21 cellular contexts compared by ENCODE assay signal in the genomic region with DNA sequence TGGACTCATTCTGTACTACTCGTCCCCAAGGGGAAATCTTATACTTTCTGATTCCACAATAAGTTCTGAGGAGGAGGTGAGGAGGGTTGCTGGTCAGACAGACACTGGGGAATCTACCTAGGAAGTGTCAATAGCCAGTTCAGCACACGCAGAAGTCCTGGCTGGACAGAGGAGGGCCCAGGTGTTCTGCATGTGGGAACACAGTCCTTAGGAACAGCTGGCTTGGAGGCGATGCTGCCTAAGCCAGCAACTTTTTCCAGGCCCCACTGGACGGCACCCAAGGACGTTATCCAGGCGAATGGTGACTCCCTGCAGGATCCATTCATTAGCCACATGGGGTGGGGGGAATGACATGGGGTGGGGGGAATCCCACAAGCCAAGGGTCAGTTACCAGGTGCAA. TPM values are rescaled to one million over a fixed set of nuclear protein-coding genes. Genes with fewer than 3 reads are reported as not detected.
A peak's percentile ranks its signal among the peaks of the same experiment; 100 is the strongest.
DNase-seq lines count a peak whose midpoint lies in the region; ATAC-seq, FAIRE-seq and TF ChIP-seq lines count a peak whose summit lies in the region.
"Had no signal": no experiment of that assay in that cellular context is flagged by ENCODE, and none has a peak within 500 bp of the region (broad histone marks: within the 10 kb centered on the region; RNA-seq: fewer than 3 reads in every experiment).

No MANE protein-coding gene starts in this region.

- no peak for TF ChIP-seq POLR2A in GM12892 (IDR thresholded peaks at IDR 0.05; ENCODE audit: low read depth, low read length)

- H3K4me1 Mint-ChIP-seq in natural killer cell treated with Interleukin-12 subunit alpha and Interleukin-12 subunit beta and Interleukin-15 and Interleukin-18, amount 100 ng/mL, for 72 hours (ENCODE audit: low read depth in 2 of 2): no peaks in the 10 kb centered on the region
- no peaks in the 10 kb centered on the region for H3K4me1 Mint-ChIP-seq in natural killer cell
- H3K4me1 Mint-ChIP-seq: CD8-positive, alpha-beta memory T cell had no signal

- H3K4me2 ChIP-seq in neuronal stem cell (ENCODE audit: insufficient read depth, low read length, poor library complexity, severe bottlenecking) (no peak overlapping the region), mesendoderm (ENCODE audit: low read length) (no peak overlapping the region)

- H2BK120ac ChIP-seq in neuronal stem cell (ENCODE audit: low read depth, low read length) (no peak overlapping the region), mesendoderm (ENCODE audit: low read depth, low read length) (no peak overlapping the region)

- intact Hi-C loops in natural killer cell (cut with micrococcal nuclease): no loop called here

- H2BK15ac ChIP-seq in neuronal stem cell (ENCODE audit: low read length): no peak overlapping the region
- no peak overlapping the region for H2BK15ac ChIP-seq in mesendoderm (replicated peaks; ENCODE audit: low read depth)

- no peaks in the 10 kb centered on the region for H3K9me3 ChIP-seq in neuronal stem cell (replicated peaks in 1 of 2; ENCODE audit: control insufficient read depth in 2 of 2, insufficient read depth in 1 of 2, low read depth in 1 of 2, low read length in 2 of 2)
- H3K9me3 ChIP-seq: Caco-2 had no signal

- H4K8ac ChIP-seq in neuronal stem cell (ENCODE audit: low read depth, low read length): no peak overlapping the region
- no peak overlapping the region for H4K8ac ChIP-seq in mesendoderm (ENCODE audit: low read depth, low read length)

- H3K27me3 ChIP-seq in neuronal stem cell (ENCODE audit: control insufficient read depth in 3 of 3, insufficient read depth in 3 of 3, low read depth in 1 of 3, low read length in 3 of 3) (peaks cover 0 to 11% (median 0%) of the 10 kb centered on the region in 3 experiments), mesendoderm (ENCODE audit: insufficient read depth, low read length, poor library complexity) (no peaks in the 10 kb centered on the region)

- no peak overlapping the region for H3K27ac ChIP-seq in neuronal stem cell (replicated peaks; ENCODE audit: low read length)
- H3K27ac ChIP-seq in mesendoderm (ENCODE audit: low read depth, low read length): no peak overlapping the region
- H3K27ac ChIP-seq: 22Rv1 had no signal

- H3K56ac ChIP-seq in mesendoderm (ENCODE audit: low read length): no peak overlapping the region

- H3K18ac ChIP-seq in neuronal stem cell (ENCODE audit: low read length) (no peak overlapping the region), mesendoderm (ENCODE audit: low read length) (no peak overlapping the region)

- H3K4me3 ChIP-seq in neuronal stem cell (ENCODE audit: low read length in 2 of 2): no peak overlapping the region
- H3K4me3 ChIP-seq in mesendoderm (ENCODE audit: low read length): no peak overlapping the region
- H3K4me3 ChIP-seq: K562 had no signal

- FAIRE-seq in GM12892 (lab: Jason Lieb, UNC): no peak
- FAIRE-seq: K562 had no signal

- no peak overlapping the region for H3K23ac ChIP-seq in neuronal stem cell (ENCODE audit: low read depth, low read length, poor library complexity)
- H3K23ac ChIP-seq in mesendoderm (ENCODE audit: low read length): no peak overlapping the region

- H2BK5ac ChIP-seq in neuronal stem cell (ENCODE audit: low read length) (no peak overlapping the region), mesendoderm (ENCODE audit: low read length) (no peak overlapping the region)

- no peak overlapping the region for H2BK12ac ChIP-seq in neuronal stem cell (ENCODE audit: low read length)

- H2AFZ ChIP-seq in neuronal stem cell (ENCODE audit: low read length): no peak overlapping the region

- H3K27me3 Mint-ChIP-seq in natural killer cell treated with Interleukin-12 subunit alpha and Interleukin-12 subunit beta and Interleukin-15 and Interleukin-18, amount 100 ng/mL, for 72 hours: peaks cover 0 to 6% of the 10 kb centered on the region in 2 donors
- no peaks in the 10 kb centered on the region for H3K27me3 Mint-ChIP-seq in natural killer cell (ENCODE audit: low read depth in 2 of 2)
- H3K27me3 Mint-ChIP-seq: CD8-positive, alpha-beta memory T cell had no signal

- H3K9me3 Mint-ChIP-seq in natural killer cell treated with Interleukin-12 subunit alpha and Interleukin-12 subunit beta and Interleukin-15 and Interleukin-18, amount 100 ng/mL, for 72 hours: no peaks in the 10 kb centered on the region
- H3K9me3 Mint-ChIP-seq in natural killer cell: no peaks in the 10 kb centered on the region
- H3K9me3 Mint-ChIP-seq: CD14-positive monocyte; CD8-positive, alpha-beta memory T cell; HFFc6 had no signal

- H3K4me3 Mint-ChIP-seq in natural killer cell treated with Interleukin-12 subunit alpha and Interleukin-12 subunit beta and Interleukin-15 and Interleukin-18, amount 100 ng/mL, for 72 hours: no peak overlapping the region
- H3K4me3 Mint-ChIP-seq in natural killer cell: no peak overlapping the region
- H3K4me3 Mint-ChIP-seq: CD14-positive monocyte; CD8-positive, alpha-beta memory T cell; HFFc6 had no signal

- no CpG with 5 or more reads among the region's 6 CpGs for WGBS in neuronal stem cell (ENCODE audit: extremely low coverage in 2 of 2, insufficient read length in 2 of 2, insufficient replicate concordance in 1 of 2), 2 donors
- WGBS in mesendoderm (ENCODE audit: extremely low coverage, insufficient coverage, low lambda C conversion rate): no CpG with 5 or more reads among the region's 6 CpGs

- H3K9ac ChIP-seq in neuronal stem cell (ENCODE audit: low read depth, low read length, poor library complexity) (no peak overlapping the region), mesendoderm (ENCODE audit: low read length) (no peak overlapping the region)

- H3K79me2 ChIP-seq in mesendoderm (ENCODE audit: control insufficient read depth, insufficient read depth, low read length): no peaks in the 10 kb centered on the region

- TF ChIP-seq CTCF in natural killer cell (IDR thresholded peaks at IDR 0.05): no peak

- H3K79me1 ChIP-seq in neuronal stem cell (ENCODE audit: low read depth, low read length) (no peaks in the 10 kb centered on the region), mesendoderm (ENCODE audit: low read length) (no peaks in the 10 kb centered on the region)

- H3K36me3 Mint-ChIP-seq in natural killer cell treated with Interleukin-12 subunit alpha and Interleukin-12 subunit beta and Interleukin-15 and Interleukin-18, amount 100 ng/mL, for 72 hours: no peaks in the 10 kb centered on the region
- H3K36me3 Mint-ChIP-seq in natural killer cell: no peaks in the 10 kb centered on the region
- H3K36me3 Mint-ChIP-seq: CD14-positive monocyte; CD8-positive, alpha-beta memory T cell had no signal

- no peak overlapping the region for H4K5ac ChIP-seq in mesendoderm (ENCODE audit: low read length)

- H4K91ac ChIP-seq in neuronal stem cell (ENCODE audit: low read depth, low read length, poor library complexity): no peak overlapping the region

- peak overlapping the region; percentile 36 for H2AK5ac ChIP-seq in neuronal stem cell (ENCODE audit: low read depth, low read length)
- no peak overlapping the region for H2AK5ac ChIP-seq in mesendoderm (ENCODE audit: low read length)

- DNase-seq in NCI-H146 (lab: John Stamatoyannopoulos, UW) (peak; percentile 39), NCI-H146 treated with DMSO at 0.1 percent for 48 hours (lab: John Stamatoyannopoulos, UW; ENCODE audit: unreplicated experiment) (no peak), natural killer cell (no peak), neuronal stem cell (ENCODE audit: low spot score) (no peak), GM12892 (ENCODE audit: insufficient read length) (no peak), mesendoderm (no peak)
- DNase-seq in natural killer cell treated with Interleukin-12 subunit alpha and Interleukin-12 subunit beta and Interleukin-15 and Interleukin-18, amount 100 ng/mL, for 72 hours (ENCODE audit: low spot score): peak; percentile 37
- DNase-seq: Caco-2, DMS53, HCEC 1CT, HFFc6 had no signal

- ATAC-seq in natural killer cell treated with Interleukin-12 subunit alpha and Interleukin-12 subunit beta and Interleukin-15 and Interleukin-18, amount 100 ng/mL, for 72 hours: no peak
- ATAC-seq in natural killer cell: no peak
- no peak for ATAC-seq in GM18502 (IDR thresholded peaks at IDR 0.05; ENCODE audit: poor library complexity, unreplicated experiment)

- H3K4ac ChIP-seq in neuronal stem cell (ENCODE audit: low read length) (no peak overlapping the region), mesendoderm (ENCODE audit: low read depth, low read length) (no peak overlapping the region)

- H3K4me1 ChIP-seq in neuronal stem cell (ENCODE audit: control insufficient read depth in 2 of 2, insufficient read depth in 1 of 2, low read depth in 1 of 2, low read length in 2 of 2): peaks cover 0 to 3% of the 10 kb centered on the region in 2 donors
- no peaks in the 10 kb centered on the region for H3K4me1 ChIP-seq in mesendoderm (ENCODE audit: control insufficient read depth, low read depth, low read length)

- H3K14ac ChIP-seq in neuronal stem cell (ENCODE audit: low read length): no peak overlapping the region

- no peak overlapping the region for H3K27ac Mint-ChIP-seq in natural killer cell treated with Interleukin-12 subunit alpha and Interleukin-12 subunit beta and Interleukin-15 and Interleukin-18, amount 100 ng/mL, for 72 hours
- H3K27ac Mint-ChIP-seq in natural killer cell: no peak overlapping the region
- H3K27ac Mint-ChIP-seq: CD14-positive monocyte, HFFc6 had no signal

- no peaks in the 10 kb centered on the region for H3K36me3 ChIP-seq in neuronal stem cell (replicated peaks in 1 of 2; ENCODE audit: control insufficient read depth in 2 of 2, insufficient read depth in 2 of 2, low read length in 2 of 2)
- no peaks in the 10 kb centered on the region for H3K36me3 ChIP-seq in mesendoderm (ENCODE audit: control insufficient read depth, insufficient read depth, low read length)

RNA-seq across cellular contexts. Expression of a gene that starts 29.9 kb away (rescaled TPM):
- not detected for total RNA-seq in natural killer cell treated with Interleukin-12 subunit alpha and Interleukin-12 subunit beta and Interleukin-15 and Interleukin-18, amount 100 ng/mL, for 72 hours
- not detected for total RNA-seq in natural killer cell
- 0.03 TPM for polyA plus RNA-seq in neuronal stem cell (2013, experiment 1 of 2)
- 0.01 TPM for polyA plus RNA-seq in neuronal stem cell (2013, experiment 2 of 2)
- polyA plus RNA-seq in GM12892 (2012; ENCODE audit: missing spikeins): not detected
- polyA plus RNA-seq in mesendoderm (2013, experiment 1 of 2): 0.01 TPM
- polyA plus RNA-seq in mesendoderm (2013, experiment 2 of 2): 0.01 TPM
- total RNA-seq: A673; Caco-2; CD8-positive, alpha-beta memory T cell; Daoy; H4; HT1080 had no signal
- polyA plus RNA-seq: BJ; CD14-positive monocyte; CD8-positive, alpha-beta memory T cell; K562 had no signal

RNA-seq across cellular contexts. Expression of a gene that starts 38.2 kb away (rescaled TPM):
- not detected for total RNA-seq in natural killer cell treated with Interleukin-12 subunit alpha and Interleukin-12 subunit beta and Interleukin-15 and Interleukin-18, amount 100 ng/mL, for 72 hours
- not detected for total RNA-seq in natural killer cell
- not detected for polyA plus RNA-seq in neuronal stem cell (2013, experiment 1 of 2)
- not detected for polyA plus RNA-seq in neuronal stem cell (2013, experiment 2 of 2)
- polyA plus RNA-seq in GM12892 (2012; ENCODE audit: missing spikeins): 0.21 TPM
- not detected for polyA plus RNA-seq in mesendoderm (2013, experiment 1 of 2)
- polyA plus RNA-seq in mesendoderm (2013, experiment 2 of 2): not detected
- total RNA-seq: A673; CD8-positive, alpha-beta memory T cell; Daoy; H4; HFFc6; HT1080; K562 had no signal
- polyA plus RNA-seq: BJ; CD14-positive monocyte; CD8-positive, alpha-beta memory T cell; K562 had no signal

Comparison
In these comparisons a context has a peak if more than half of its experiments do, and no peak if none do; other contexts are left out.
1. DNase-seq: peak in NCI-H146 (single experiment) and natural killer cell treated with Interleukin-12 subunit alpha and Interleukin-12 subunit beta and Interleukin-15 and Interleukin-18, amount 100 ng/mL, for 72 hours (single experiment); none in NCI-H146 treated with DMSO at 0.1 percent for 48 hours (single experiment), natural killer cell (single experiment), neuronal stem cell (single experiment), GM12892 (single experiment) and mesendoderm (single experiment).